Comparison of ENCODE assay signal across 10 cellular contexts in genomic region chr15:95929232-95929846, GRCh38.
DNase-seq lines count a peak whose midpoint lies in the region; ATAC-seq lines count a peak whose summit lies in the region.
"Had no signal": no experiment of that assay in that cellular context is flagged by ENCODE, and none has a peak within 500 bp of the region (broad histone marks: within the 10 kb centered on the region; RNA-seq: fewer than 3 reads in every experiment).

No MANE protein-coding gene starts in this region.

- peak; percentile 81 for ATAC-seq in HG03066 (IDR thresholded peaks at IDR 0.05; ENCODE audit: low read depth, unreplicated experiment)

- peak; percentile 61 for DNase-seq in NK-92 treated with Interleukin-12 subunit alpha and Interleukin-12 subunit beta, amount 100 ng/mL, for 24 hours (lab: John Stamatoyannopoulos, UW)
- no peak for DNase-seq in NK-92 (lab: John Stamatoyannopoulos, UW; ENCODE audit: unreplicated experiment)
- peak; percentile 7 for DNase-seq in RPMI8226
- DNase-seq in non-pigmented ciliary epithelial cell (ENCODE audit: low read depth) = peak; percentile 15
- no peak for DNase-seq in GM19240 (ENCODE audit: insufficient read length, low spot score)
- DNase-seq in NCI-H2227 (lab: John Stamatoyannopoulos, UW; ENCODE audit: unreplicated experiment) = no peak
- no peak for DNase-seq in activated CD4-positive, alpha-beta T cell treated with anti-CD3 and anti-CD28 coated beads, Interleukin-2, amount 50 U/mL, for 48 hours
- DNase-seq: anterior cingulate cortex, Peyer's patch had no signal

Comparison
In these comparisons a context has a peak if more than half of its experiments do, and no peak if none do; other contexts are left out.
1. DNase-seq: peak in NK-92 treated with Interleukin-12 subunit alpha and Interleukin-12 subunit beta, amount 100 ng/mL, for 24 hours (single experiment), RPMI8226 (single experiment) and non-pigmented ciliary epithelial cell (single experiment); none in NK-92 (single experiment), GM19240 (single experiment), NCI-H2227 (single experiment) and activated CD4-positive, alpha-beta T cell treated with anti-CD3 and anti-CD28 coated beads, Interleukin-2, amount 50 U/mL, for 48 hours (0 of 2).